Comparison of ENCODE assay signal across 11 cellular contexts in the genomic region with DNA sequence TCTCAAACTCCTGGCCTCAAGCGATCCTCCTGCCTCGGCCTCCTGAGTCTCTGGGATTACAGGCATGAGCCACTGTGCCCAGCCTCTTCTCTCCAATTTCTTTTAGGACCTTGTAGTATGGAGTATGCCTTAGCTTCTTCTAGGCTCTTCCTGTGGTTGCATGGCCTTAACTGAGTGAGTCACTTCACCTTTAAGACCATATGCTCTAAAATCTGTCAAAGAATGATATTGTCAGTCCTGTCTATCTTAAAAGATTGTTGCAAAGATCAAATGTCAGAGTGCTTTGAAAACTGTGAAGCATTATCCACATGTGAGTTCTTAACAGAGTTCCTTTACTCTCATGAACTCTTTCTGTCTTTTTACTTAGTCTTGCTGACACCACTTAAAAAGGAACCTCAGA. TPM values are rescaled to one million over a fixed set of nuclear protein-coding genes. Genes with fewer than 3 reads are reported as not detected.
A peak's percentile ranks its signal among the peaks of the same experiment; 100 is the strongest.
DNase-seq lines count a peak whose midpoint lies in the region; ATAC-seq, FAIRE-seq and TF ChIP-seq lines count a peak whose summit lies in the region.
"Had no signal": no experiment of that assay in that cellular context is flagged by ENCODE, and none has a peak within 500 bp of the region (broad histone marks: within the 10 kb centered on the region; RNA-seq: fewer than 3 reads in every experiment).

No MANE protein-coding gene starts in this region.

- no peak for DNase-seq in CD4-positive, CD25-positive, alpha-beta regulatory T cell
- no peak for DNase-seq in GM12878 (ENCODE audit: low read depth, low spot score)
- no peak for DNase-seq in natural killer cell
- DNase-seq in NCI-H1694 (lab: John Stamatoyannopoulos, UW): no peak
- DNase-seq in mucosa of gallbladder (ENCODE audit: low spot score): no peak
- no peak for DNase-seq in hippocampal formation (lab: John Stamatoyannopoulos, UW)
- DNase-seq in NCI-H748 (lab: John Stamatoyannopoulos, UW; ENCODE audit: unreplicated experiment): no peak
- DNase-seq: mucosa of descending colon; NCI-H345; stimulated activated CD4-positive, alpha-beta T cell treated with anti-CD3 and anti-CD28 coated beads, Interleukin-2, amount 100 ng/mL, for 48 hours had no signal

- no peaks in the 10 kb centered on the region for H3K36me3 ChIP-seq in CD4-positive, CD25-positive, alpha-beta regulatory T cell (ENCODE audit: control insufficient read depth, insufficient read depth, low read length)
- H3K36me3 ChIP-seq in KOPT-K1 (ENCODE audit: insufficient read depth, low read length): no peaks in the 10 kb centered on the region
- H3K36me3 ChIP-seq in GM12878 (ENCODE audit: control insufficient read depth in 2 of 2, insufficient read depth in 2 of 2, low read length in 1 of 2): no peaks in the 10 kb centered on the region

- H3K4me1 ChIP-seq in CD4-positive, CD25-positive, alpha-beta regulatory T cell (ENCODE audit: control insufficient read depth, insufficient read depth, low read length, poor library complexity, severe bottlenecking): peaks cover 66% of the 10 kb centered on the region
- H3K4me1 ChIP-seq in GM12878 (ENCODE audit: control insufficient read depth, insufficient read depth, low read length): no peaks in the 10 kb centered on the region

- peaks cover 15% of the 10 kb centered on the region for H3K36me3 Mint-ChIP-seq in CD4-positive, CD25-positive, alpha-beta regulatory T cell
- H3K36me3 Mint-ChIP-seq in natural killer cell: no peaks in the 10 kb centered on the region

- TF ChIP-seq RAD21 in GM12878 (IDR thresholded peaks at IDR 0.05; ENCODE audit: insufficient read depth, low read depth, low read length): no peak

- intact Hi-C loops in GM12878 (cut with micrococcal nuclease; ENCODE audit: unreplicated experiment) (no loop called here), natural killer cell (cut with micrococcal nuclease) (loop anchor here (1.0 kb wide), 2 partner anchors 9 to 10 kb away; no protein-coding TSS in a partner anchor)

- H3K4me1 Mint-ChIP-seq in CD4-positive, CD25-positive, alpha-beta regulatory T cell: peaks cover 10 to 82% (median 60%) of the 10 kb centered on the region in 4 donors
- peaks cover 70 to 75% of the 10 kb centered on the region in 2 donors for H3K4me1 Mint-ChIP-seq in natural killer cell

- peak; percentile 63 to 65 for ATAC-seq in CD4-positive, CD25-positive, alpha-beta regulatory T cell (ENCODE audit: low read depth in 2 of 2)
- ATAC-seq in GM12878 (0 out of 3 replicates have a peak, but pooled peaks have one; percentile 12), natural killer cell (peak; percentile 35 to 46 (median 35))

- RAD21 ChIA-PET in GM12878 (lab: Charles Lee; ENCODE audit: unreplicated experiment): interaction anchor here (1.2 kb wide), 2 partner anchors 11 to 29 kb away, joined by 3 to 9 read pairs; no protein-coding TSS in a partner anchor

- H3K9me3 Mint-ChIP-seq in CD4-positive, CD25-positive, alpha-beta regulatory T cell: no peaks in the 10 kb centered on the region
- no peaks in the 10 kb centered on the region for H3K9me3 Mint-ChIP-seq in natural killer cell

- CTCF ChIA-PET in GM12878 (lab: Yijun Ruan, JAX): interaction anchor here (1.1 kb wide), 1 partner anchor 37 kb away, joined by 3 read pairs; the partner anchor contains the start of gene ATP2B4

- TF ChIP-seq POLR2A in GM12878 (IDR thresholded peaks at IDR 0.05; ENCODE audit: low read depth, low read length): no peak

- H3K27ac ChIP-seq in CD4-positive, CD25-positive, alpha-beta regulatory T cell (ENCODE audit: insufficient read depth, low read length, poor library complexity, severe bottlenecking): peak overlapping the region; percentile 59
- H3K27ac ChIP-seq in KOPT-K1 (ENCODE audit: low read depth, low read length, poor library complexity, severe bottlenecking) (peak overlapping the region; percentile 51), GM12878 (ENCODE audit: control insufficient read depth, insufficient read depth) (no peak overlapping the region)

- H3K27me3 Mint-ChIP-seq in CD4-positive, CD25-positive, alpha-beta regulatory T cell: no peaks in the 10 kb centered on the region
- H3K27me3 Mint-ChIP-seq in natural killer cell (ENCODE audit: low read depth in 2 of 2): no peaks in the 10 kb centered on the region

- no peak overlapping the region for H3K4me2 ChIP-seq in GM12878 (ENCODE audit: control insufficient read depth, insufficient read depth)

- TF ChIP-seq EP300 in GM12878 (IDR thresholded peaks at IDR 0.05; ENCODE audit: borderline replicate concordance in 1 of 2, control insufficient read depth in 1 of 2, low read depth in 2 of 2, low read length in 2 of 2): no peak

- FAIRE-seq in GM12878 (lab: Jason Lieb, UNC): no peak

- peak overlapping the region; percentile 74 to 90 (median 90) for H3K27ac Mint-ChIP-seq in CD4-positive, CD25-positive, alpha-beta regulatory T cell
- peak overlapping the region; percentile 89 to 93 for H3K27ac Mint-ChIP-seq in natural killer cell

- no peaks in the 10 kb centered on the region for H3K9me3 ChIP-seq in CD4-positive, CD25-positive, alpha-beta regulatory T cell (ENCODE audit: control insufficient read depth in 2 of 2, low read length in 2 of 2)
- H3K9me3 ChIP-seq in KOPT-K1 (ENCODE audit: insufficient read depth, low read length, poor library complexity, severe bottlenecking) (no peaks in the 10 kb centered on the region), GM12878 (replicated peaks; ENCODE audit: control insufficient read depth, insufficient read depth, low read length) (no peaks in the 10 kb centered on the region)
- H3K9me3 ChIP-seq: mucosa of descending colon had no signal

- TF ChIP-seq CTCF in GM12878 (IDR thresholded peaks at IDR 0.05 in 2 of 3, conservative IDR thresholded peaks at IDR 0.05 in 1 of 3; ENCODE audit: control insufficient read depth in 2 of 3, extremely low read depth in 1 of 3, insufficient read depth in 1 of 3, low read depth in 3 of 3, low read length in 3 of 3) (no peak), natural killer cell (IDR thresholded peaks at IDR 0.05) (no peak)

- H4K20me1 ChIP-seq in GM12878 (ENCODE audit: control insufficient read depth, insufficient read depth): no peaks in the 10 kb centered on the region

- H3K4me3 Mint-ChIP-seq in CD4-positive, CD25-positive, alpha-beta regulatory T cell: peak overlapping the region; percentile 19 to 70 (median 59)
- H3K4me3 Mint-ChIP-seq in natural killer cell: peak overlapping the region; percentile 58

- whole genome bisulfite sequencing in GM12878 (ENCODE audit: insufficient coverage, insufficient replicate concordance, low lambda C conversion rate, missing lambda C conversion rate): 79% methylated on average over 2 of the region's 2 CpGs

- no peaks in the 10 kb centered on the region for H3K79me2 ChIP-seq in GM12878 (ENCODE audit: control insufficient read depth, insufficient read depth, low read length)

- H3K27me3 ChIP-seq in CD4-positive, CD25-positive, alpha-beta regulatory T cell (ENCODE audit: control insufficient read depth, insufficient read depth, low read length): no peaks in the 10 kb centered on the region
- peaks cover 0 to 2% of the 10 kb centered on the region in 2 experiments; a peak in 2 of 4 replicates for H3K27me3 ChIP-seq in GM12878 (replicated peaks in 1 of 2; ENCODE audit: control insufficient read depth in 2 of 2, insufficient read depth in 2 of 2, low read length in 1 of 2)

- no peak overlapping the region for H2AFZ ChIP-seq in GM12878 (ENCODE audit: control insufficient read depth, low read depth, low read length)

- BruUV-seq in GM12878 (replicated peaks; lab: Mats Ljungman, UMichigan): no TSS peak

- in situ Hi-C loops in GM12878 (cut with MboI): no loop called here

- H3K4me3 ChIP-seq in CD4-positive, CD25-positive, alpha-beta regulatory T cell (ENCODE audit: low read depth, low read length): peak overlapping the region; percentile 1
- H3K4me3 ChIP-seq in GM12878: no peak overlapping the region
- H3K4me3 ChIP-seq: mucosa of descending colon had no signal

- POLR2A ChIA-PET in GM12878 (lab: Charles Lee): interaction anchor here (1.1 kb wide), 1 partner anchor 11 kb away, joined by 3 read pairs; no protein-coding TSS in a partner anchor

- H3K9ac ChIP-seq in GM12878 (ENCODE audit: control insufficient read depth, insufficient read depth, low read length): no peak overlapping the region

- SMC1A ChIA-PET in GM12878 (lab: Charles Lee; ENCODE audit: uncharacterized antibody, unreplicated experiment): interaction anchor here (1.0 to 5.6 kb wide), 3 partner anchors 11 to 37 kb away, joined by 3 to 29 read pairs (median 19); partner anchors contain the start of gene ATP2B4

TF ChIP-seq in GM12878, 131 proteins besides CTCF, POLR2A, EP300 and RAD21 (continues in another document):
- TF ChIP-seq RUNX3 (IDR thresholded peaks at IDR 0.05; ENCODE audit: low read length) (no peak), IKZF2 (IDR thresholded peaks at IDR 0.05) (no peak)

RNA-seq across cellular contexts. Expression of gene ATP2B4, which starts 37.2 kb away (rescaled TPM):
- 149 TPM for total RNA-seq in CD4-positive, CD25-positive, alpha-beta regulatory T cell
- polyA plus RNA-seq in CD4-positive, CD25-positive, alpha-beta regulatory T cell: 10 to 100 TPM; 25.8 to 39.6 (median 31.7) TPM
- total RNA-seq in GM12878 (2013; cell fraction: nucleolus; rRNA removed): 50.4 and 52.6 TPM in 2 replicates
- total RNA-seq in GM12878 (2014; rRNA removed) (4.6 and 5.5 TPM in 2 replicates), GM12878 (2014; rRNA removed; fragmentation: Illumina TruSeq; extraction: Trizol) (5.5 and 5.7 TPM in 2 replicates), GM12878 (2021) (7.1 and 7.6 TPM in 2 replicates), natural killer cell (100 to 1,000 TPM; 175 to 235 (median 196) TPM), mucosa of gallbladder (107 TPM)
- polyA plus RNA-seq in GM12878 (2011; ENCODE audit: low read depth): 0.76 TPM
- polyA plus RNA-seq in GM12878 (2011; rRNA removed) (2.5 and 3.0 TPM in 2 replicates), GM12878 (2014; fragmentation: Illumina TruSeq; extraction: Trizol) (8.4 and 10.0 TPM in 2 replicates), GM12878 (2014; fragmentation: Nextera tagmentation; extraction: Ambion mirVana) (1 to 10 TPM; 2.3 to 2.6 TPM), GM12878 (2014; rRNA removed) (5.5 and 6.3 TPM in 2 replicates), GM12878 (2016; fragmentation: Nextera tagmentation; extraction: Ambion mirVana) (1 to 10 TPM; 2.0 to 2.5 TPM)
- polyA plus RNA-seq in GM12878 (2011; cell fraction: cytosol; rRNA removed): 1.9 and 2.3 TPM in 2 replicates
- polyA plus RNA-seq in GM12878 (2011; cell fraction: nucleus; rRNA removed): 3.5 and 3.7 TPM in 2 replicates
- polyA plus RNA-seq in GM12878 (2012): 1.2 and 1.6 TPM in 2 replicates
- 6.0 and 9.1 TPM in 2 replicates for polyA minus RNA-seq in GM12878 (2011; rRNA and poly(A)+ RNA removed)
- 2.7 and 5.5 TPM in 2 replicates for polyA minus RNA-seq in GM12878 (2011; cell fraction: cytosol; rRNA and poly(A)+ RNA removed)
- polyA minus RNA-seq in GM12878 (2011; cell fraction: nucleus; rRNA and poly(A)+ RNA removed): 1.3 and 3.3 TPM in 2 replicates

Comparison
In these comparisons a context has a peak if more than half of its experiments do, and no peak if none do; other contexts are left out.
1. ATAC-seq: peak in every context shown above with its lines; median percentile 64 in CD4-positive, CD25-positive, alpha-beta regulatory T cell; 35 in natural killer cell; 12 in GM12878.